Comparison of ENCODE assay signal across 1 cellular context in the genomic region with DNA sequence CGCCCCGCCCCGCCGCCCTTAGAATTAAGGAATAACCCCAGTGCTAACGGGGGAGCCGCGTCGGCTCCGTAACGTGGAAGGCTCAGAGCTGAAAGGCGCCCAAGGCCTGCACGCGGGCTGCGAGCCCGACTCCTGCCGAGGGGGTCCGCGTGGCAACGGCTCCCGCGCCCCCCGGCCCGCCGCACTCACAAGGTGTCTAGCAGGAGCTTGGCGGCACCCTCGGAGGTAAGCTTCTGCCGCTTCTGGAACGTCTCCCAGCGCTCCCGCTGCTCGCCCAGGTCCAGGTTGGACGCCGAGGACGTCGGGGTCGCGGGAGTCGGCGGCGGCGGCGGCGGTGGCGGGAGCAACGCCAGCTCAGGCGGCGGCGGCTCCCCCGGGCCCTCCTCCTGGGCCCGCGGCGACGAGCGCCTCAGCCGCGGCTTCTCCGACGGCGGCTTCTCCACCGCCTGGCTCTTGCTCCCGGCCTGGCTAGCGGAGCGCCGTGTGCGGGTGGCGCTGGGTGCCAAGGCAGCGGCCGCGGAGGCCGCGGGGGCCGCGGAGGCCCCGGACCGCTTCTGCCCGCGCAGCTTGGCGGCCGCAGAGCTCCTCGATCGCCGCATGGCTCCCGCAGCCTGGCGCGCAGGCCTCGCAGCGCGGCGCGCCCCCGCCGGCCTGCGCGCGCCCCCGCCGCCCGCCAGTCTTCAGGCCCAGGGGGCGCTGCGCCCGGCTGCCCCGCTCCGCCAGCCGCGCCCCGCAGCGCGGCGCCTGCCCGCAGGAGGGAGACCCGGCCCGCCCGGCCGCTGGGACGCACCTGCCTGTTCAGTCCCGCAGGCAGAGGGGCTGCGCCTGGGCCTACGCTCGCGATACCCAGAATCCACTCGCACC.
TF ChIP-seq lines count a peak whose summit lies in the region.

A gene (minus strand): TSS at position 632 of the 864 bp plus-strand sequence. CDS start 33 bp downstream, at position 599.

TF ChIP-seq in K562, 482 proteins besides CTCF, POLR2A, EP300 and RAD21 (continued from another document and continues in another):
- TF ChIP-seq, protein P1, sequence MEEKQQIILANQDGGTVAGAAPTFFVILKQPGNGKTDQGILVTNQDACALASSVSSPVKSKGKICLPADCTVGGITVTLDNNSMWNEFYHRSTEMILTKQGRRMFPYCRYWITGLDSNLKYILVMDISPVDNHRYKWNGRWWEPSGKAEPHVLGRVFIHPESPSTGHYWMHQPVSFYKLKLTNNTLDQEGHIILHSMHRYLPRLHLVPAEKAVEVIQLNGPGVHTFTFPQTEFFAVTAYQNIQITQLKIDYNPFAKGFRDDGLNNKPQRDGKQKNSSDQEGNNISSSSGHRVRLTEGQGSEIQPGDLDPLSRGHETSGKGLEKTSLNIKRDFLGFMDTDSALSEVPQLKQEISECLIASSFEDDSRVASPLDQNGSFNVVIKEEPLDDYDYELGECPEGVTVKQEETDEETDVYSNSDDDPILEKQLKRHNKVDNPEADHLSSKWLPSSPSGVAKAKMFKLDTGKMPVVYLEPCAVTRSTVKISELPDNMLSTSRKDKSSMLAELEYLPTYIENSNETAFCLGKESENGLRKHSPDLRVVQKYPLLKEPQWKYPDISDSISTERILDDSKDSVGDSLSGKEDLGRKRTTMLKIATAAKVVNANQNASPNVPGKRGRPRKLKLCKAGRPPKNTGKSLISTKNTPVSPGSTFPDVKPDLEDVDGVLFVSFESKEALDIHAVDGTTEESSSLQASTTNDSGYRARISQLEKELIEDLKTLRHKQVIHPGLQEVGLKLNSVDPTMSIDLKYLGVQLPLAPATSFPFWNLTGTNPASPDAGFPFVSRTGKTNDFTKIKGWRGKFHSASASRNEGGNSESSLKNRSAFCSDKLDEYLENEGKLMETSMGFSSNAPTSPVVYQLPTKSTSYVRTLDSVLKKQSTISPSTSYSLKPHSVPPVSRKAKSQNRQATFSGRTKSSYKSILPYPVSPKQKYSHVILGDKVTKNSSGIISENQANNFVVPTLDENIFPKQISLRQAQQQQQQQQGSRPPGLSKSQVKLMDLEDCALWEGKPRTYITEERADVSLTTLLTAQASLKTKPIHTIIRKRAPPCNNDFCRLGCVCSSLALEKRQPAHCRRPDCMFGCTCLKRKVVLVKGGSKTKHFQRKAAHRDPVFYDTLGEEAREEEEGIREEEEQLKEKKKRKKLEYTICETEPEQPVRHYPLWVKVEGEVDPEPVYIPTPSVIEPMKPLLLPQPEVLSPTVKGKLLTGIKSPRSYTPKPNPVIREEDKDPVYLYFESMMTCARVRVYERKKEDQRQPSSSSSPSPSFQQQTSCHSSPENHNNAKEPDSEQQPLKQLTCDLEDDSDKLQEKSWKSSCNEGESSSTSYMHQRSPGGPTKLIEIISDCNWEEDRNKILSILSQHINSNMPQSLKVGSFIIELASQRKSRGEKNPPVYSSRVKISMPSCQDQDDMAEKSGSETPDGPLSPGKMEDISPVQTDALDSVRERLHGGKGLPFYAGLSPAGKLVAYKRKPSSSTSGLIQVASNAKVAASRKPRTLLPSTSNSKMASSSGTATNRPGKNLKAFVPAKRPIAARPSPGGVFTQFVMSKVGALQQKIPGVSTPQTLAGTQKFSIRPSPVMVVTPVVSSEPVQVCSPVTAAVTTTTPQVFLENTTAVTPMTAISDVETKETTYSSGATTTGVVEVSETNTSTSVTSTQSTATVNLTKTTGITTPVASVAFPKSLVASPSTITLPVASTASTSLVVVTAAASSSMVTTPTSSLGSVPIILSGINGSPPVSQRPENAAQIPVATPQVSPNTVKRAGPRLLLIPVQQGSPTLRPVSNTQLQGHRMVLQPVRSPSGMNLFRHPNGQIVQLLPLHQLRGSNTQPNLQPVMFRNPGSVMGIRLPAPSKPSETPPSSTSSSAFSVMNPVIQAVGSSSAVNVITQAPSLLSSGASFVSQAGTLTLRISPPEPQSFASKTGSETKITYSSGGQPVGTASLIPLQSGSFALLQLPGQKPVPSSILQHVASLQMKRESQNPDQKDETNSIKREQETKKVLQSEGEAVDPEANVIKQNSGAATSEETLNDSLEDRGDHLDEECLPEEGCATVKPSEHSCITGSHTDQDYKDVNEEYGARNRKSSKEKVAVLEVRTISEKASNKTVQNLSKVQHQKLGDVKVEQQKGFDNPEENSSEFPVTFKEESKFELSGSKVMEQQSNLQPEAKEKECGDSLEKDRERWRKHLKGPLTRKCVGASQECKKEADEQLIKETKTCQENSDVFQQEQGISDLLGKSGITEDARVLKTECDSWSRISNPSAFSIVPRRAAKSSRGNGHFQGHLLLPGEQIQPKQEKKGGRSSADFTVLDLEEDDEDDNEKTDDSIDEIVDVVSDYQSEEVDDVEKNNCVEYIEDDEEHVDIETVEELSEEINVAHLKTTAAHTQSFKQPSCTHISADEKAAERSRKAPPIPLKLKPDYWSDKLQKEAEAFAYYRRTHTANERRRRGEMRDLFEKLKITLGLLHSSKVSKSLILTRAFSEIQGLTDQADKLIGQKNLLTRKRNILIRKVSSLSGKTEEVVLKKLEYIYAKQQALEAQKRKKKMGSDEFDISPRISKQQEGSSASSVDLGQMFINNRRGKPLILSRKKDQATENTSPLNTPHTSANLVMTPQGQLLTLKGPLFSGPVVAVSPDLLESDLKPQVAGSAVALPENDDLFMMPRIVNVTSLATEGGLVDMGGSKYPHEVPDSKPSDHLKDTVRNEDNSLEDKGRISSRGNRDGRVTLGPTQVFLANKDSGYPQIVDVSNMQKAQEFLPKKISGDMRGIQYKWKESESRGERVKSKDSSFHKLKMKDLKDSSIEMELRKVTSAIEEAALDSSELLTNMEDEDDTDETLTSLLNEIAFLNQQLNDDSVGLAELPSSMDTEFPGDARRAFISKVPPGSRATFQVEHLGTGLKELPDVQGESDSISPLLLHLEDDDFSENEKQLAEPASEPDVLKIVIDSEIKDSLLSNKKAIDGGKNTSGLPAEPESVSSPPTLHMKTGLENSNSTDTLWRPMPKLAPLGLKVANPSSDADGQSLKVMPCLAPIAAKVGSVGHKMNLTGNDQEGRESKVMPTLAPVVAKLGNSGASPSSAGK (IDR thresholded peaks at IDR 0.05), result peak; percentile 63; the same call in 1 of the 2 replicates
- peak; percentile 76; the same call in 1 of the 2 replicates for TF ChIP-seq ZBTB7A (IDR thresholded peaks at IDR 0.05; ENCODE audit: borderline replicate concordance, control insufficient read depth, low read depth, low read length)
- TF ChIP-seq, protein P2, sequence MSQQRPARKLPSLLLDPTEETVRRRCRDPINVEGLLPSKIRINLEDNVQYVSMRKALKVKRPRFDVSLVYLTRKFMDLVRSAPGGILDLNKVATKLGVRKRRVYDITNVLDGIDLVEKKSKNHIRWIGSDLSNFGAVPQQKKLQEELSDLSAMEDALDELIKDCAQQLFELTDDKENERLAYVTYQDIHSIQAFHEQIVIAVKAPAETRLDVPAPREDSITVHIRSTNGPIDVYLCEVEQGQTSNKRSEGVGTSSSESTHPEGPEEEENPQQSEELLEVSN (IDR thresholded peaks at IDR 0.05; ENCODE audit: borderline replicate concordance in 1 of 2, extremely low read depth in 1 of 2, insufficient read depth in 1 of 2, insufficient read length in 1 of 2, low read depth in 1 of 2, low read length in 1 of 2, poor library complexity in 1 of 2, severe bottlenecking in 1 of 2), result peak in 1 of 2 experiments; percentile 80
- no peak for TF ChIP-seq NCOA1 (IDR thresholded peaks at IDR 0.05; ENCODE audit: low read depth)
- TF ChIP-seq NFXL1 (CRISPR knock-in tag; IDR thresholded peaks at IDR 0.05), result no peak
- TF ChIP-seq ZNF174 (CRISPR knock-in tag; IDR thresholded peaks at IDR 0.05), result no peak
- TF ChIP-seq ZFX (CRISPR knock-in tag; IDR thresholded peaks at IDR 0.05), result peak; percentile 71; the same call in 1 of the 2 replicates
- TF ChIP-seq RBFOX2 (IDR thresholded peaks at IDR 0.05; ENCODE audit: low read depth, low read length), result peak; percentile 76
- 0 out of 2 replicates have a peak, but pooled peaks have one; percentile 19 for TF ChIP-seq NR3C1 (CRISPR knock-in tag; IDR thresholded peaks at IDR 0.05)
- no peak for TF ChIP-seq ZNF644 (tag; IDR thresholded peaks at IDR 0.05; ENCODE audit: low read depth)
- TF ChIP-seq DDX20 (tag; IDR thresholded peaks at IDR 0.05; ENCODE audit: low read depth), result no peak
- TF ChIP-seq ATF1 (CRISPR knock-in tag; IDR thresholded peaks at IDR 0.05), result no peak
- TF ChIP-seq ATF1 (tag; IDR thresholded peaks at IDR 0.05), result no peak
- no peak for TF ChIP-seq RBM15 (IDR thresholded peaks at IDR 0.05; ENCODE audit: insufficient read depth, low read length)
- no peak for TF ChIP-seq ZFP30 (CRISPR knock-in tag; IDR thresholded peaks at IDR 0.05; ENCODE audit: borderline replicate concordance)
- TF ChIP-seq, protein P3, sequence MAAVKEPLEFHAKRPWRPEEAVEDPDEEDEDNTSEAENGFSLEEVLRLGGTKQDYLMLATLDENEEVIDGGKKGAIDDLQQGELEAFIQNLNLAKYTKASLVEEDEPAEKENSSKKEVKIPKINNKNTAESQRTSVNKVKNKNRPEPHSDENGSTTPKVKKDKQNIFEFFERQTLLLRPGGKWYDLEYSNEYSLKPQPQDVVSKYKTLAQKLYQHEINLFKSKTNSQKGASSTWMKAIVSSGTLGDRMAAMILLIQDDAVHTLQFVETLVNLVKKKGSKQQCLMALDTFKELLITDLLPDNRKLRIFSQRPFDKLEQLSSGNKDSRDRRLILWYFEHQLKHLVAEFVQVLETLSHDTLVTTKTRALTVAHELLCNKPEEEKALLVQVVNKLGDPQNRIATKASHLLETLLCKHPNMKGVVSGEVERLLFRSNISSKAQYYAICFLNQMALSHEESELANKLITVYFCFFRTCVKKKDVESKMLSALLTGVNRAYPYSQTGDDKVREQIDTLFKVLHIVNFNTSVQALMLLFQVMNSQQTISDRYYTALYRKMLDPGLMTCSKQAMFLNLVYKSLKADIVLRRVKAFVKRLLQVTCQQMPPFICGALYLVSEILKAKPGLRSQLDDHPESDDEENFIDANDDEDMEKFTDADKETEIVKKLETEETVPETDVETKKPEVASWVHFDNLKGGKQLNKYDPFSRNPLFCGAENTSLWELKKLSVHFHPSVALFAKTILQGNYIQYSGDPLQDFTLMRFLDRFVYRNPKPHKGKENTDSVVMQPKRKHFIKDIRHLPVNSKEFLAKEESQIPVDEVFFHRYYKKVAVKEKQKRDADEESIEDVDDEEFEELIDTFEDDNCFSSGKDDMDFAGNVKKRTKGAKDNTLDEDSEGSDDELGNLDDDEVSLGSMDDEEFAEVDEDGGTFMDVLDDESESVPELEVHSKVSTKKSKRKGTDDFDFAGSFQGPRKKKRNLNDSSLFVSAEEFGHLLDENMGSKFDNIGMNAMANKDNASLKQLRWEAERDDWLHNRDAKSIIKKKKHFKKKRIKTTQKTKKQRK (IDR thresholded peaks at IDR 0.05; ENCODE audit: borderline replicate concordance, low read depth, low read length), result no peak
- TF ChIP-seq, protein P4, sequence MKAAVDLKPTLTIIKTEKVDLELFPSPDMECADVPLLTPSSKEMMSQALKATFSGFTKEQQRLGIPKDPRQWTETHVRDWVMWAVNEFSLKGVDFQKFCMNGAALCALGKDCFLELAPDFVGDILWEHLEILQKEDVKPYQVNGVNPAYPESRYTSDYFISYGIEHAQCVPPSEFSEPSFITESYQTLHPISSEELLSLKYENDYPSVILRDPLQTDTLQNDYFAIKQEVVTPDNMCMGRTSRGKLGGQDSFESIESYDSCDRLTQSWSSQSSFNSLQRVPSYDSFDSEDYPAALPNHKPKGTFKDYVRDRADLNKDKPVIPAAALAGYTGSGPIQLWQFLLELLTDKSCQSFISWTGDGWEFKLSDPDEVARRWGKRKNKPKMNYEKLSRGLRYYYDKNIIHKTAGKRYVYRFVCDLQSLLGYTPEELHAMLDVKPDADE (conservative IDR thresholded peaks at IDR 0.05; ENCODE audit: control insufficient read depth, low read depth, low read length), result 0 out of 2 replicates have a peak, but pooled peaks have one; percentile 21
- no peak for TF ChIP-seq FOXJ3 (CRISPR knock-in tag; IDR thresholded peaks at IDR 0.05)
- TF ChIP-seq MTA3 (IDR thresholded peaks at IDR 0.05; ENCODE audit: borderline replicate concordance), result 0 out of 2 replicates have a peak, but pooled peaks have one; percentile 32
- no peak for TF ChIP-seq HDAC8 (tag; IDR thresholded peaks at IDR 0.05)
- peak; percentile 40 to 70; a peak in 3 of 4 replicates for TF ChIP-seq NONO (IDR thresholded peaks at IDR 0.05; ENCODE audit: low read depth in 2 of 2, low read length in 1 of 2)
- no peak for TF ChIP-seq KDM4B (IDR thresholded peaks at IDR 0.05; ENCODE audit: borderline replicate concordance in 2 of 2, low read depth in 1 of 2)
- TF ChIP-seq NCOR1 (IDR thresholded peaks at IDR 0.05), result no peak
- peak; percentile 38; the same call in 1 of the 2 replicates for TF ChIP-seq NCOA6 (IDR thresholded peaks at IDR 0.05)
- peak; percentile 50; the same call in 1 of the 2 replicates for TF ChIP-seq CHD2 (IDR thresholded peaks at IDR 0.05; ENCODE audit: low read depth, low read length)
- TF ChIP-seq PHTF2 (CRISPR knock-in tag; IDR thresholded peaks at IDR 0.05), result no peak
- TF ChIP-seq, protein P5, sequence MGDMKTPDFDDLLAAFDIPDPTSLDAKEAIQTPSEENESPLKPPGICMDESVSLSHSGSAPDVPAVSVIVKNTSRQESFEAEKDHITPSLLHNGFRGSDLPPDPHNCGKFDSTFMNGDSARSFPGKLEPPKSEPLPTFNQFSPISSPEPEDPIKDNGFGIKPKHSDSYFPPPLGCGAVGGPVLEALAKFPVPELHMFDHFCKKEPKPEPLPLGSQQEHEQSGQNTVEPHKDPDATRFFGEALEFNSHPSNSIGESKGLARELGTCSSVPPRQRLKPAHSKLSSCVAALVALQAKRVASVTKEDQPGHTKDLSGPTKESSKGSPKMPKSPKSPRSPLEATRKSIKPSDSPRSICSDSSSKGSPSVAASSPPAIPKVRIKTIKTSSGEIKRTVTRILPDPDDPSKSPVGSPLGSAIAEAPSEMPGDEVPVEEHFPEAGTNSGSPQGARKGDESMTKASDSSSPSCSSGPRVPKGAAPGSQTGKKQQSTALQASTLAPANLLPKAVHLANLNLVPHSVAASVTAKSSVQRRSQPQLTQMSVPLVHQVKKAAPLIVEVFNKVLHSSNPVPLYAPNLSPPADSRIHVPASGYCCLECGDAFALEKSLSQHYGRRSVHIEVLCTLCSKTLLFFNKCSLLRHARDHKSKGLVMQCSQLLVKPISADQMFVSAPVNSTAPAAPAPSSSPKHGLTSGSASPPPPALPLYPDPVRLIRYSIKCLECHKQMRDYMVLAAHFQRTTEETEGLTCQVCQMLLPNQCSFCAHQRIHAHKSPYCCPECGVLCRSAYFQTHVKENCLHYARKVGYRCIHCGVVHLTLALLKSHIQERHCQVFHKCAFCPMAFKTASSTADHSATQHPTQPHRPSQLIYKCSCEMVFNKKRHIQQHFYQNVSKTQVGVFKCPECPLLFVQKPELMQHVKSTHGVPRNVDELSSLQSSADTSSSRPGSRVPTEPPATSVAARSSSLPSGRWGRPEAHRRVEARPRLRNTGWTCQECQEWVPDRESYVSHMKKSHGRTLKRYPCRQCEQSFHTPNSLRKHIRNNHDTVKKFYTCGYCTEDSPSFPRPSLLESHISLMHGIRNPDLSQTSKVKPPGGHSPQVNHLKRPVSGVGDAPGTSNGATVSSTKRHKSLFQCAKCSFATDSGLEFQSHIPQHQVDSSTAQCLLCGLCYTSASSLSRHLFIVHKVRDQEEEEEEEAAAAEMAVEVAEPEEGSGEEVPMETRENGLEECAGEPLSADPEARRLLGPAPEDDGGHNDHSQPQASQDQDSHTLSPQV (IDR thresholded peaks at IDR 0.05), result peak; percentile 52; the same call in 1 of the 2 replicates
- TF ChIP-seq SIN3A (IDR thresholded peaks at IDR 0.05; ENCODE audit: borderline replicate concordance in 2 of 2, control insufficient read depth in 1 of 2, low read depth in 2 of 2, low read length in 2 of 2), result no peak
- 0 out of 2 replicates have a peak, but pooled peaks have one; percentile 43 for TF ChIP-seq MYC (IDR thresholded peaks at IDR 0.05; ENCODE audit: low read depth, low read length)
- no peak for TF ChIP-seq MYC (CRISPR knock-in tag; IDR thresholded peaks at IDR 0.05; ENCODE audit: borderline replicate concordance, low read depth)
- TF ChIP-seq ZKSCAN8 (CRISPR knock-in tag; IDR thresholded peaks at IDR 0.05), result no peak
